22 cellular contexts compared by ENCODE assay signal in genomic region chr10:3817002-3817401, GRCh38. TPM values are rescaled to one million over a fixed set of nuclear protein-coding genes. Genes with fewer than 3 reads are reported as not detected.
DNase-seq lines count a peak whose midpoint lies in the region; ATAC-seq, FAIRE-seq and TF ChIP-seq lines count a peak whose summit lies in the region.
"Had no signal": no experiment of that assay in that cellular context is flagged by ENCODE, and none has a peak within 500 bp of the region (broad histone marks: within the 10 kb centered on the region; RNA-seq: fewer than 3 reads in every experiment).

No MANE protein-coding gene starts in this region.

- TF ChIP-seq RAD21 in K562 (CRISPR knock-in tag; conservative IDR thresholded peaks at IDR 0.05 in 1 of 2, IDR thresholded peaks at IDR 0.05 in 1 of 2), result no peak

- ATAC-seq in activated naive CD8-positive, alpha-beta T cell treated with anti-CD3 and anti-CD28 coated beads, Interleukin-2, amount 50 U/mL, for 24 hours, result no peak
- ATAC-seq in left ventricle myocardium superior, result no peak
- peak; percentile 80 for ATAC-seq in K562
- ATAC-seq in GM19397 (IDR thresholded peaks at IDR 0.05; ENCODE audit: unreplicated experiment), result no peak

- peak overlapping the region in 1 of 2 experiments; percentile 7; a peak in 1 of 4 replicates for H3K9ac ChIP-seq in K562 (ENCODE audit: insufficient read depth in 1 of 2, low read depth in 2 of 2, low read length in 2 of 2)
- H3K9ac ChIP-seq: GM23248 had no signal

- no peaks in the 10 kb centered on the region for H3K27me3 Mint-ChIP-seq in activated naive CD8-positive, alpha-beta T cell
- H3K27me3 Mint-ChIP-seq in activated naive CD8-positive, alpha-beta T cell treated with anti-CD3 and anti-CD28 coated beads, Interleukin-2, amount 50 U/mL, for 24 hours, result no peaks in the 10 kb centered on the region
- no peaks in the 10 kb centered on the region for H3K27me3 Mint-ChIP-seq in neural crest cell (ENCODE audit: low read depth)
- H3K27me3 Mint-ChIP-seq: CD4-positive, alpha-beta T cell; IgD-negative memory B cell had no signal

- H3K36me3 Mint-ChIP-seq in activated naive CD8-positive, alpha-beta T cell, result peaks cover 2% of the 10 kb centered on the region
- no peaks in the 10 kb centered on the region for H3K36me3 Mint-ChIP-seq in activated naive CD8-positive, alpha-beta T cell treated with anti-CD3 and anti-CD28 coated beads, Interleukin-2, amount 50 U/mL, for 24 hours (ENCODE audit: low read depth)
- H3K36me3 Mint-ChIP-seq in neural crest cell (ENCODE audit: low read depth), result no peaks in the 10 kb centered on the region
- H3K36me3 Mint-ChIP-seq: IgD-negative memory B cell had no signal

- H3K4me1 Mint-ChIP-seq in activated naive CD8-positive, alpha-beta T cell (ENCODE audit: low read depth), result peaks cover 2% of the 10 kb centered on the region
- peaks cover 25% of the 10 kb centered on the region for H3K4me1 Mint-ChIP-seq in activated naive CD8-positive, alpha-beta T cell treated with anti-CD3 and anti-CD28 coated beads, Interleukin-2, amount 50 U/mL, for 24 hours
- H3K4me1 Mint-ChIP-seq in neural crest cell, result no peaks in the 10 kb centered on the region

- no peak for TF ChIP-seq POLR2A in K562 (conservative IDR thresholded peaks at IDR 0.05)

- no TSS peak for BruUV-seq in K562 (replicated peaks; lab: Mats Ljungman, UMichigan)

- H3K36me3 ChIP-seq in left ventricle myocardium inferior (no peaks in the 10 kb centered on the region), K562 (ENCODE audit: control insufficient read depth, insufficient read depth, low read length) (no peaks in the 10 kb centered on the region)
- H3K36me3 ChIP-seq: HAP-1 had no signal

- H4K20me1 ChIP-seq in K562 (replicated peaks; ENCODE audit: control insufficient read depth, insufficient read depth, low read length), result no peaks in the 10 kb centered on the region

- peak overlapping the region; percentile 17; the same call in 1 of the 2 replicates for H3K4me2 ChIP-seq in K562 (ENCODE audit: insufficient read depth, low read length)

- H3K4me3 Mint-ChIP-seq in activated naive CD8-positive, alpha-beta T cell, result no peak overlapping the region
- H3K4me3 Mint-ChIP-seq in activated naive CD8-positive, alpha-beta T cell treated with anti-CD3 and anti-CD28 coated beads, Interleukin-2, amount 50 U/mL, for 24 hours, result no peak overlapping the region
- H3K4me3 Mint-ChIP-seq in neural crest cell, result no peak overlapping the region
- H3K4me3 Mint-ChIP-seq: CD4-positive, alpha-beta T cell; IgD-negative memory B cell had no signal

- no peaks in the 10 kb centered on the region for H3K79me2 ChIP-seq in K562 (ENCODE audit: control insufficient read depth, insufficient read depth, low read length)

- no peak for FAIRE-seq in K562 (lab: Jason Lieb, UNC)
- FAIRE-seq: A204.1, D721Med, G401.6, GM12891, GM19239 had no signal

- H3K27me3 ChIP-seq in left ventricle myocardium inferior (ENCODE audit: low read depth) (no peaks in the 10 kb centered on the region), K562 (ENCODE audit: control insufficient read depth in 2 of 2, insufficient read depth in 2 of 2, low read length in 2 of 2) (no peaks in the 10 kb centered on the region)

- in situ Hi-C loops in K562 (cut with MboI), result no loop called here

- 22% methylated on average over 5 of the region's 5 CpGs for WGBS in K562 (ENCODE audit: insufficient coverage, low coverage, missing lambda C conversion rate)

- peak overlapping the region; percentile 22 for H3K27ac Mint-ChIP-seq in activated naive CD8-positive, alpha-beta T cell
- H3K27ac Mint-ChIP-seq in activated naive CD8-positive, alpha-beta T cell treated with anti-CD3 and anti-CD28 coated beads, Interleukin-2, amount 50 U/mL, for 24 hours, result no peak overlapping the region
- H3K27ac Mint-ChIP-seq in neural crest cell (ENCODE audit: unreplicated experiment), result peak overlapping the region; percentile 12
- H3K27ac Mint-ChIP-seq: CD4-positive, alpha-beta T cell; IgD-negative memory B cell had no signal

- H3K9me3 ChIP-seq in left ventricle myocardium inferior (replicated peaks) (no peaks in the 10 kb centered on the region), K562 (replicated peaks; ENCODE audit: control insufficient read depth, insufficient read depth, low read depth, low read length) (no peaks in the 10 kb centered on the region)
- H3K9me3 ChIP-seq: Caco-2, HAP-1 had no signal

- TF ChIP-seq CTCF in left ventricle myocardium inferior (IDR thresholded peaks at IDR 0.05; ENCODE audit: borderline replicate concordance) (no peak), K562 (IDR thresholded peaks at IDR 0.05 in 2 of 3, conservative IDR thresholded peaks at IDR 0.05 in 1 of 3; ENCODE audit: insufficient read depth in 2 of 3, low read depth in 1 of 3, low read length in 3 of 3) (no peak), neural crest cell (conservative IDR thresholded peaks at IDR 0.05) (no peak)

- H3K4me3 ChIP-seq in left ventricle myocardium inferior (no peak overlapping the region), K562 (no peak overlapping the region)
- H3K4me3 ChIP-seq: GM23248, HAP-1 had no signal

- POLR2A ChIA-PET in K562 (lab: Yijun Ruan, JAX), result interaction anchor here (0.9 to 1.8 kb wide), 3 partner anchors 11 to 42 kb away, joined by 5 to 7 read pairs (median 5); partner anchors contain the start of gene KLF6

- H2AFZ ChIP-seq in K562 (ENCODE audit: low read depth, low read length), result peak overlapping the region; percentile 23; the same call in 1 of the 2 replicates
- H2AFZ ChIP-seq: GM23248 had no signal

- DNase-seq in activated naive CD8-positive, alpha-beta T cell treated with anti-CD3 and anti-CD28 coated beads, Interleukin-2, amount 50 U/mL, for 24 hours, result no peak
- DNase-seq in left ventricle myocardium inferior, result no peak
- DNase-seq in left ventricle myocardium superior, result no peak
- peak in 2 of 4 experiments; percentile 29 to 41 for DNase-seq in K562 (ENCODE audit: extremely low read depth in 1 of 4, low spot score in 3 of 4)
- no peak for DNase-seq in neural crest cell (ENCODE audit: low read depth, low spot score)
- no peak for DNase-seq in activated CD8-positive, alpha-beta memory T cell treated with anti-CD3 and anti-CD28 coated beads, Interleukin-2, amount 50 U/mL, for 4 hours
- DNase-seq: ACHN; AML-193; Caco-2; CD4-positive, alpha-beta T cell; GM23248 had no signal

- H3K9me3 Mint-ChIP-seq in activated naive CD8-positive, alpha-beta T cell (ENCODE audit: low read depth), result no peaks in the 10 kb centered on the region
- H3K9me3 Mint-ChIP-seq in activated naive CD8-positive, alpha-beta T cell treated with anti-CD3 and anti-CD28 coated beads, Interleukin-2, amount 50 U/mL, for 24 hours, result no peaks in the 10 kb centered on the region
- H3K9me3 Mint-ChIP-seq in neural crest cell, result no peaks in the 10 kb centered on the region
- H3K9me3 Mint-ChIP-seq: CD4-positive, alpha-beta T cell; IgD-negative memory B cell had no signal

- H3K27ac ChIP-seq in left ventricle myocardium inferior (replicated peaks) (peak overlapping the region; percentile 14), K562 (ENCODE audit: extremely low read depth, low read depth, low read length) (no peak overlapping the region)
- H3K27ac ChIP-seq: C4-2B, GM23248, HL-60 had no signal

- H3K9me1 ChIP-seq in K562 (ENCODE audit: control insufficient read depth, insufficient read depth, low read length), result no peaks in the 10 kb centered on the region

- H3K4me1 ChIP-seq in left ventricle myocardium inferior (peaks cover 6% of the 10 kb centered on the region), K562 (replicated peaks in 1 of 2; ENCODE audit: control insufficient read depth in 2 of 2, insufficient read depth in 2 of 2, low read length in 2 of 2) (peaks cover 0 to 6% of the 10 kb centered on the region in 2 experiments; a peak in 3 of 5 replicates)
- H3K4me1 ChIP-seq: HAP-1 had no signal

- CTCF ChIA-PET in K562 (lab: Yijun Ruan, JAX; ENCODE audit: low intra/inter-chr PET ratio), result no interaction called here

- intact Hi-C loops in left ventricle myocardium inferior (cut with micrococcal nuclease), result no loop called here
- intact Hi-C loops in left ventricle myocardium superior (cut with micrococcal nuclease), result loop anchor here (10.0 kb wide), 1 partner anchor 98 kb away; no protein-coding TSS in a partner anchor
- intact Hi-C loops in K562 (cut with micrococcal nuclease), result no loop called here

- no peak for TF ChIP-seq EP300 in K562 (IDR thresholded peaks at IDR 0.05; ENCODE audit: low read length)

TF ChIP-seq in K562, 482 proteins besides CTCF, POLR2A, EP300 and RAD21 (continues in another document):
- TF ChIP-seq BHLHE40 (IDR thresholded peaks at IDR 0.05; ENCODE audit: low read length) (peak; percentile 61), ZNF217 (CRISPR knock-in tag; IDR thresholded peaks at IDR 0.05) (no peak), L3MBTL2 (IDR thresholded peaks at IDR 0.05) (peak; percentile 19; the same call in 1 of the 2 replicates), ZKSCAN8 (CRISPR knock-in tag; IDR thresholded peaks at IDR 0.05) (no peak), TEAD4 (IDR thresholded peaks at IDR 0.05; ENCODE audit: low read length) (peak; percentile 54; the same call in 1 of the 2 replicates), TEAD4 (CRISPR knock-in tag; IDR thresholded peaks at IDR 0.05; ENCODE audit: borderline replicate concordance) (no peak), TAL1 (IDR thresholded peaks at IDR 0.05) (peak; percentile 29; the same call in 1 of the 2 replicates), CBFA2T2 (conservative IDR thresholded peaks at IDR 0.05) (peak; percentile 31), HDGF (IDR thresholded peaks at IDR 0.05) (no peak), MEIS2 (IDR thresholded peaks at IDR 0.05; ENCODE audit: partially characterized antibody) (peak; percentile 48)

RNA-seq across cellular contexts. Expression of gene KLF6, which starts 32.0 kb away (rescaled TPM):
- 43.8 TPM for total RNA-seq in left ventricle myocardium inferior
- total RNA-seq in left ventricle myocardium superior, result 62.0 TPM
- 54.5 and 86.4 TPM in 2 replicates for total RNA-seq in K562 (2011; cell fraction: chromatin; rRNA removed; ENCODE audit: low replicate concordance)
- total RNA-seq in K562 (2011; cell fraction: nucleolus; rRNA removed), result 136 and 139 TPM in 2 replicates
- total RNA-seq in K562 (2011; cell fraction: nucleoplasm; rRNA removed), result 92.4 and 113 TPM in 2 replicates
- total RNA-seq in K562 (2014; rRNA removed), result 6.9 and 10.3 TPM in 2 replicates
- total RNA-seq in K562 (2014; rRNA removed; fragmentation: Illumina TruSeq; extraction: Trizol), result 7.4 and 8.0 TPM in 2 replicates
- total RNA-seq in K562 (2015; rRNA removed; fragmentation: Illumina TruSeq; extraction: Trizol), result 4.5 TPM in 2 replicates
- 23.9 and 25.2 TPM in 2 replicates for total RNA-seq in K562 (2021)
- polyA plus RNA-seq in K562 (2011; rRNA removed), result 11.7 and 19.1 TPM in 2 replicates
- polyA plus RNA-seq in K562 (2011; cell fraction: cytosol; rRNA removed), result 6.6 and 12.0 TPM in 2 replicates
- polyA plus RNA-seq in K562 (2011; cell fraction: nucleus; rRNA removed), result 52.6 and 53.4 TPM in 2 replicates
- 14.7 and 29.2 TPM in 2 replicates for polyA plus RNA-seq in K562 (2012)
- polyA plus RNA-seq in K562 (2014; fragmentation: Illumina TruSeq; extraction: Trizol), result 11.1 and 12.6 TPM in 2 replicates
- 1 to 10 TPM; 3.2 to 3.7 TPM for polyA plus RNA-seq in K562 (2014; fragmentation: Nextera tagmentation; extraction: Ambion mirVana)
- polyA plus RNA-seq in K562 (2014; rRNA removed), result 8.6 and 10.2 TPM in 2 replicates
- 33.0 and 43.0 TPM in 2 replicates for polyA minus RNA-seq in K562 (2011; rRNA and poly(A)+ RNA removed)
- polyA minus RNA-seq in K562 (2011; cell fraction: cytosol; rRNA and poly(A)+ RNA removed), result 10.3 and 16.2 TPM in 2 replicates
- polyA minus RNA-seq in K562 (2011; cell fraction: nucleus; rRNA and poly(A)+ RNA removed), result 87.2 and 133 TPM in 2 replicates
- 38.6 and 40.2 TPM in 2 replicates for total RNA-seq in neural crest cell
